In the genomic region with DNA sequence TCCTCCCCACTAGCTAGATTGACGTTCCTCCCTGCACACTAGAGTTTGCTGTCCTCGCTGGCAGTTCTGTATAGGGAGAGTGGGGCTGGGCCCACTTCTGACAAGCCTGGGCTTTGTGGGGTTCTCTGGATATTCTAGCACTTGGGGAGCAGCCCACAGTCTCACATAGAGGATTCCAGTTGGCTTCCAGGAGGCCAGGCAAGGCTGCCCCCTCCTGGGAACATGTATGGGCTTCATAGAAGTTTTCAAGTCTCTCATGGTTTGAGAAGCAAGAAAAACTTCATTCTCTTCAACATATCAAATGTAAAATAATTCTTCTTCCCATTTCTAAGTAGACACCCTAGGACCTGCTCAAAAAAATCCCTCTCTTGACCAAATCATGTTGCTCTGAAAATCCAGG, we compare ENCODE assay signal across 14 cellular contexts.
DNase-seq lines count a peak whose midpoint lies in the region; ATAC-seq and TF ChIP-seq lines count a peak whose summit lies in the region.
"Had no signal": no experiment of that assay in that cellular context is flagged by ENCODE, and none has a peak within 500 bp of the region (broad histone marks: within the 10 kb centered on the region; RNA-seq: fewer than 3 reads in every experiment).

No MANE protein-coding gene starts in this region.

- H3K27ac ChIP-seq in AG04450 (ENCODE audit: low read depth, low read length), result no peak overlapping the region

- intact Hi-C loops in left cardiac atrium (cut with DNase I), result no loop called here

- H3K27me3 ChIP-seq in AG04450 (ENCODE audit: control insufficient read depth, insufficient read depth, low read length), result no peaks in the 10 kb centered on the region

- POLR2A ChIA-PET in AG04450 (lab: Yijun Ruan, JAX), result no interaction called here

- H3K4me3 ChIP-seq in AG04450 (ENCODE audit: low read depth, low read length), result no peak overlapping the region
- no peak overlapping the region for H3K4me3 ChIP-seq in GM12864 (ENCODE audit: low read depth, low read length)
- H3K4me3 ChIP-seq in WI38 (ENCODE audit: low read depth, low read length), result no peak overlapping the region

- TF ChIP-seq CTCF in AG04450 (IDR thresholded peaks at IDR 0.05; ENCODE audit: low read depth, low read length) (peak; percentile 35; the same call in 1 of the 2 replicates), GM12864 (IDR thresholded peaks at IDR 0.05; ENCODE audit: low read depth, low read length, missing control alignments) (peak; percentile 25), WI38 (IDR thresholded peaks at IDR 0.05; ENCODE audit: low read depth, low read length) (0 out of 2 replicates have a peak, but pooled peaks have one; percentile 6)

- H3K9me3 ChIP-seq in AG04450 (ENCODE audit: control insufficient read depth, insufficient read depth, low read length), result no peaks in the 10 kb centered on the region

- ATAC-seq in left cardiac atrium (peak; percentile 22 to 60), HG03354 (IDR thresholded peaks at IDR 0.05; ENCODE audit: poor library complexity, severe bottlenecking, unreplicated experiment) (no peak)

- CTCF ChIA-PET in AG04450 (lab: Charles Lee), result interaction anchor here (0.7 to 3.3 kb wide), 5 partner anchors 9 to 250 kb away, joined by 3 to 21 read pairs (median 3); no protein-coding TSS in a partner anchor

- DNase-seq in AG04450 (ENCODE audit: low read depth, low spot score) (no peak), GM12864 (ENCODE audit: low read depth) (no peak), left cardiac atrium (no peak), NCI-H2171 treated with DMSO at 0.1 percent for 48 hours (lab: John Stamatoyannopoulos, UW) (no peak), DMS79 (lab: John Stamatoyannopoulos, UW) (no peak)
- no peak for DNase-seq in stimulated activated naive CD4-positive, alpha-beta T cell (lab: John Stamatoyannopoulos, UW)
- DNase-seq: activated T-cell treated with anti-CD3 and anti-CD28 coated beads, Interleukin-2, amount 50 U/mL, for 1 hour; CD4-positive, CD25-positive, alpha-beta regulatory T cell; erythroblast; naive B cell; NCI-H345; small intestine had no signal
